8 cellular contexts compared by ENCODE assay signal in the genomic region with DNA sequence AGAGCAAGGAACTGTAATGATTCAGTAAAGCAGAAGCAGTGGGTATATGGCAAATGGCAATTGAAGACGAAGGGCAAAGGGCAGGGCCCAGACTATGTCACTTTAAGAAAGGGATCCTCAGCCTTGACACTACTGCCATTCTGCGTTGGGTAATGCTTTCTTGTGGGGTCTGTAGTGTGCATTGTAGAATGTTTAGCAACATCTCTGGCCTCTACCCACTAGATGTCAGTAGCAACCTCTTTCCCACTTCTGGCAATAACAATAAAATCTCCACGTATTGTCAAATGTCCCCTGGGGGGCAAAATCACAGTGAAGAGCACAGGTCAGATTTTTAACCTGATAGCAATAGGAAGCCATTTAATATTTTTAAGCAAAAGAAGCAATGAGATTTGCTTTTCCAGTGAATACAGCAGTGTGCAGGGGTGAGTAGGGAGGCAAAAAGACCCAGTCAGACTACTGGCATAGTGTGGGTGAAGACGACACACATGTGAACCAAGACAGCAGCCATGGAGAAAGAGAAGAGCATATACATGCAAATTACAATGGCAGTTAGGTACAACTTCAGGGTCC.
DNase-seq lines count a peak whose midpoint lies in the region; ATAC-seq and FAIRE-seq lines count a peak whose summit lies in the region.

No MANE protein-coding gene starts in this region.

- DNase-seq in AG08395 (ENCODE audit: low spot score) (peak; percentile 21), GM23248 (peak; percentile 40), SW480 (ENCODE audit: low spot score) (peak; percentile 3), inferior parietal cortex (ENCODE audit: extremely low spot score) (peak; percentile 52), frontal cortex (ENCODE audit: low spot score in 2 of 2) (no peak), 8988T (no peak), SK-N-DZ (ENCODE audit: low spot score) (no peak)

- H3K36me3 ChIP-seq in GM23248 (ENCODE audit: low read depth), result no peaks in the 10 kb centered on the region

- no peaks in the 10 kb centered on the region for H3K27me3 ChIP-seq in GM23248 (replicated peaks; ENCODE audit: insufficient read depth)

- H3F3A ChIP-seq in GM23248 (ENCODE audit: insufficient read depth), result peaks cover 26% of the 10 kb centered on the region

- H3K9me2 ChIP-seq in GM23248 (ENCODE audit: insufficient read depth), result no peaks in the 10 kb centered on the region

- H3K9me3 ChIP-seq in GM23248 (ENCODE audit: low read depth), result no peaks in the 10 kb centered on the region

- no peak overlapping the region for H3K4me2 ChIP-seq in GM23248 (ENCODE audit: unreplicated experiment)

- H3K27ac ChIP-seq in GM23248, result no peak overlapping the region

- FAIRE-seq in frontal cortex (lab: Jason Lieb, UNC), result no peak

- ATAC-seq in HG03565 (IDR thresholded peaks at IDR 0.05; ENCODE audit: unreplicated experiment), result no peak

- peaks cover 27% of the 10 kb centered on the region for H3K4me1 ChIP-seq in GM23248 (ENCODE audit: insufficient read depth)

- H3K9ac ChIP-seq in GM23248, result no peak overlapping the region

- 70 to 73% methylated on average over 4 of the region's 4 CpGs for WGBS in GM23248 (ENCODE audit: low coverage in 1 of 2, low lambda C conversion rate in 2 of 2, missing lambda C conversion rate in 2 of 2), 2 experiments

- no peaks in the 10 kb centered on the region for H4K20me1 ChIP-seq in GM23248 (ENCODE audit: insufficient read depth)

- no peak overlapping the region for H2AFZ ChIP-seq in GM23248

- H3K4me3 ChIP-seq in GM23248, result no peak overlapping the region

- H3K79me2 ChIP-seq in GM23248 (ENCODE audit: insufficient read depth), result no peaks in the 10 kb centered on the region

- in situ Hi-C loops in GM23248 (cut with MboI), result loop anchor here (10.0 kb wide), 1 partner anchor 164 kb away; no protein-coding TSS in a partner anchor

Comparison
In these comparisons a context has a peak if more than half of its experiments do, and no peak if none do; other contexts are left out.
1. DNase-seq: peak in AG08395 (single experiment), GM23248 (single experiment), SW480 (single experiment) and inferior parietal cortex (single experiment); none in frontal cortex (0 of 2), 8988T (single experiment) and SK-N-DZ (single experiment).